ENCODE assay signal across 13 cellular contexts in genomic region chr16:89842471-89843408, GRCh38. TPM values are rescaled to one million over a fixed set of nuclear protein-coding genes. Genes with fewer than 3 reads are reported as not detected.
DNase-seq lines count a peak whose midpoint lies in the region; ATAC-seq and TF ChIP-seq lines count a peak whose summit lies in the region.
"Had no signal": no experiment of that assay in that cellular context is flagged by ENCODE, and none has a peak within 500 bp of the region (broad histone marks: within the 10 kb centered on the region; RNA-seq: fewer than 3 reads in every experiment).

No MANE protein-coding gene starts in this region.

- no peaks in the 10 kb centered on the region for H4K20me1 ChIP-seq in MM.1S (ENCODE audit: insufficient read depth, low read length)

- ATAC-seq in GM18511 (IDR thresholded peaks at IDR 0.05; ENCODE audit: unreplicated experiment) = no peak
- ATAC-seq: activated T-cell treated with anti-CD3 and anti-CD28 coated beads, Interleukin-2, amount 50 U/mL, for 72 hours had no signal

- no peak overlapping the region for H3K4me2 ChIP-seq in MM.1S (ENCODE audit: low read depth, low read length)

- in situ Hi-C loops in Caki2 (cut with HindIII; ENCODE audit: low pct_unique_long_range_greater_than_20kb, low sequenced_read_pairs) (no loop called here), astrocyte of the spinal cord (cut with HindIII; ENCODE audit: low sequenced_read_pairs) (no loop called here), GM13977 (cut with MboI; ENCODE audit: low pct_unique_long_range_greater_than_20kb, low sequenced_read_pairs, unreplicated experiment) (no loop called here)

- H3K36me3 ChIP-seq in MM.1S (replicated peaks; ENCODE audit: insufficient read depth, low read length) = no peaks in the 10 kb centered on the region
- H3K36me3 ChIP-seq: spleen had no signal

- H3K79me2 ChIP-seq in MM.1S (ENCODE audit: low read length) = no peaks in the 10 kb centered on the region

- no peak overlapping the region for H3K27ac ChIP-seq in MM.1S (ENCODE audit: low read length)
- H3K27ac ChIP-seq: spleen had no signal

- DNase-seq in Caki2 (ENCODE audit: low read depth) (peak; percentile 84), HFF-Myc (ENCODE audit: extremely low read depth, low read depth) (peak; percentile 42), astrocyte of the spinal cord (ENCODE audit: low read depth, low spot score) (peak; percentile 47), left kidney (ENCODE audit: low read depth, low spot score) (peak; percentile 66), MM.1S (no peak), GM13977 (ENCODE audit: low spot score) (no peak), NCI-H2171 treated with DMSO at 0.1 percent for 48 hours (lab: John Stamatoyannopoulos, UW) (no peak)
- DNase-seq: activated T-cell treated with anti-CD3 and anti-CD28 coated beads, Interleukin-2, amount 50 U/mL, for 72 hours; hippocampal formation; NCI-H1092; NCI-H82; spleen had no signal

- no peaks in the 10 kb centered on the region for H3K4me1 ChIP-seq in MM.1S (ENCODE audit: low read length)

- no peaks in the 10 kb centered on the region for H3K9me2 ChIP-seq in MM.1S (replicated peaks; ENCODE audit: insufficient read depth, low read length)

- H3F3A ChIP-seq in MM.1S (ENCODE audit: insufficient read depth, low read length) = no peaks in the 10 kb centered on the region

- H2AFZ ChIP-seq in MM.1S (ENCODE audit: low read length) = no peak overlapping the region

- TF ChIP-seq CTCF in HFF-Myc (IDR thresholded peaks at IDR 0.05; ENCODE audit: low read depth, low read length, missing control alignments) = no peak
- no peak for TF ChIP-seq CTCF in astrocyte of the spinal cord (IDR thresholded peaks at IDR 0.05; ENCODE audit: low read depth, low read length)
- no peak for TF ChIP-seq CTCF in MM.1S (IDR thresholded peaks at IDR 0.05; ENCODE audit: low read length)
- no peak for TF ChIP-seq CTCF in GM13977 (IDR thresholded peaks at IDR 0.05; ENCODE audit: extremely low read depth, insufficient read depth, missing control alignments)

- H3K4me3 ChIP-seq in HFF-Myc (replicated peaks; ENCODE audit: low read depth, low read length) = no peak overlapping the region
- no peak overlapping the region for H3K4me3 ChIP-seq in astrocyte of the spinal cord (ENCODE audit: low read depth, low read length)
- H3K4me3 ChIP-seq in MM.1S (ENCODE audit: low read length) = no peak overlapping the region
- H3K4me3 ChIP-seq: spleen had no signal

- no peaks in the 10 kb centered on the region for H3K27me3 ChIP-seq in MM.1S (replicated peaks; ENCODE audit: insufficient read depth, low read length)

- no peak overlapping the region for H3K9ac ChIP-seq in MM.1S (ENCODE audit: low read length)

- H3K9me3 ChIP-seq in MM.1S (replicated peaks; ENCODE audit: insufficient read depth, low read length) = no peaks in the 10 kb centered on the region
- H3K9me3 ChIP-seq: spleen had no signal

RNA-seq across cellular contexts. Expression of gene SPIRE2, which starts 14.5 kb away (rescaled TPM):
- 6.0 and 13.1 TPM in 2 replicates for total RNA-seq in Caki2 (2014; rRNA removed; shearing (Covaris generic); ENCODE audit: low replicate concordance)

RNA-seq across cellular contexts. Expression of gene FANCA, which starts 26.3 kb away (rescaled TPM):
- 33.5 and 36.8 TPM in 2 replicates for total RNA-seq in Caki2 (2014; rRNA removed; shearing (Covaris generic); ENCODE audit: low replicate concordance)

RNA-seq across cellular contexts. Expression of gene TCF25, which starts 30.7 kb away (rescaled TPM):
- total RNA-seq in Caki2 (2014; rRNA removed; shearing (Covaris generic); ENCODE audit: low replicate concordance) = 141 and 237 TPM in 2 replicates

Comparison
In these comparisons a context has a peak if more than half of its experiments do, and no peak if none do; other contexts are left out.
1. DNase-seq: peak in Caki2 (single experiment), HFF-Myc (single experiment), astrocyte of the spinal cord (single experiment) and left kidney (single experiment); none in MM.1S (single experiment), GM13977 (single experiment) and NCI-H2171 treated with DMSO at 0.1 percent for 48 hours (single experiment).